In genomic region chr3:173009410-173009809, GRCh38 we compare ENCODE assay signal across 15 cellular contexts.
"Had no signal": no experiment of that assay in that cellular context is flagged by ENCODE, and none has a peak within 500 bp of the region (broad histone marks: within the 10 kb centered on the region; RNA-seq: fewer than 3 reads in every experiment).

No MANE protein-coding gene starts in this region.

- H3K4me3 ChIP-seq: gastrocnemius medialis, heart right ventricle, left ventricle myocardium inferior, thyroid gland had no signal

- H3K27ac ChIP-seq: gastrocnemius medialis, heart right ventricle, left ventricle myocardium inferior, parathyroid adenoma, thyroid gland had no signal

- H3K4me3 Mint-ChIP-seq: activated naive CD4-positive, alpha-beta T cell treated with anti-CD3 and anti-CD28 coated beads, Interleukin-2, amount 50 U/mL, for 24 hours; neural crest cell had no signal

- H2AFZ ChIP-seq: parathyroid adenoma had no signal

- H3K9ac ChIP-seq: parathyroid adenoma had no signal

- DNase-seq: central memory CD4-positive, alpha-beta T cell; cortex of kidney; effector CD8-positive, alpha-beta T cell; gastrocnemius medialis; heart right ventricle; kidney; mesenchymal stem cell; stimulated activated CD4-positive, alpha-beta T cell treated with anti-CD3 and anti-CD28 coated beads, Interleukin-15, amount 100 ng/mL, for 24 hours; stimulated activated CD4-positive, alpha-beta T cell treated with anti-CD3 and anti-CD28 coated beads, Interleukin-4, amount 100 ng/mL, for 4 hours; thyroid gland had no signal

- H3K27me3 Mint-ChIP-seq: activated naive CD4-positive, alpha-beta T cell treated with anti-CD3 and anti-CD28 coated beads, Interleukin-2, amount 50 U/mL, for 24 hours had no signal

- H3K27ac Mint-ChIP-seq: activated naive CD4-positive, alpha-beta T cell treated with anti-CD3 and anti-CD28 coated beads, Interleukin-2, amount 50 U/mL, for 24 hours had no signal

- H3K9me3 ChIP-seq: gastrocnemius medialis, heart right ventricle, left ventricle myocardium inferior, thyroid gland had no signal

- H3K36me3 Mint-ChIP-seq: activated naive CD4-positive, alpha-beta T cell treated with anti-CD3 and anti-CD28 coated beads, Interleukin-2, amount 50 U/mL, for 24 hours had no signal

- H3K36me3 ChIP-seq: gastrocnemius medialis, heart right ventricle, left ventricle myocardium inferior, thyroid gland had no signal

- H3K9me3 Mint-ChIP-seq: activated naive CD4-positive, alpha-beta T cell treated with anti-CD3 and anti-CD28 coated beads, Interleukin-2, amount 50 U/mL, for 24 hours; neural crest cell had no signal

- H3K27me3 ChIP-seq: gastrocnemius medialis, heart right ventricle, thyroid gland had no signal

- H3K4me1 Mint-ChIP-seq: activated naive CD4-positive, alpha-beta T cell treated with anti-CD3 and anti-CD28 coated beads, Interleukin-2, amount 50 U/mL, for 24 hours had no signal

- H3K4me1 ChIP-seq: gastrocnemius medialis, heart right ventricle, left ventricle myocardium inferior, parathyroid adenoma, thyroid gland had no signal

- H3K79me2 ChIP-seq: parathyroid adenoma had no signal

- ATAC-seq: activated CD4-positive, CD25-positive, alpha-beta regulatory T cell treated with anti-CD3 and anti-CD28 coated beads, Interleukin-2, amount 50 U/mL, for 24 hours; gastrocnemius medialis; heart right ventricle had no signal
